ENCODE assay signal across 9 cellular contexts in the genomic region with DNA sequence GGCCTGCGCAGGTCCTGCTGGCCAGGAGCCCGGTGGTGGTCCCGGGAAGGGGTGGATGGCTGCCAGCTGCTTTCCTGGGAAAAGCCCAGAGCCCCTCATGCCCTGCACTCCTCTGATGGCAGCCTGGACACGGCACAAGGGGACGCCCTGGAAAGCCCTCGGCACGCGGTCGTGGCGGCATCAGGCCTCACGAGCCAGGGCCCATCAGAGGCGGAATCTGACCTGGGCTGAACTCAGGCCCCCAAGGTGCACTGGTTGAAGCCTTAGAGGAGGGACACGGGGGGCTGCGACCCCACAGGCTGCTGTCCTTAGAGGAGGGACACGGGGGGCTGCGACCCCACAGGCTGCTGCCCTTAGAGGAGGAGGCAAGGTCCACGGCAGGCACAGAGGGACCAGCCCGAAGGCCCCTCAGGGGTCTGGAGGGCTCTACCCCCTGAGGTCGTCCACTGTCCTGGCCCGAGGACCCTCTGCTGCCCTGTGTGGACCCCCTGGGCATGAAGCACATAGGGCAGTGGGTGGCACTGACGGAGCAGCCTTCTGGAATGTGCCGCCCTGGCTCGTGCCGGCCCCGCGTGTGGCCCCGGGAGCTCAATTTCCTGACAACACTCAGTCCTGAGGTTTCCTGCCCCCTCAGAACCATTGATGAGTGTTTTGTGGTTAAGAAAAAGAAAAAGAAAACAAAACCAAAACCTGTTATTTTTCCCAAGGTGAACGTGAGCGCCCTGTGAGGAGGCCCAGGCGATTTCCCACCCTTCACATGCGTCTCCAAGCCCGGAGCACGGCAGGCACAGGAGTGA. TPM values are rescaled to one million over a fixed set of nuclear protein-coding genes. Genes with fewer than 3 reads are reported as not detected.
A peak's percentile ranks its signal among the peaks of the same experiment; 100 is the strongest.
DNase-seq lines count a peak whose midpoint lies in the region; ATAC-seq and TF ChIP-seq lines count a peak whose summit lies in the region.
"Had no signal": no experiment of that assay in that cellular context is flagged by ENCODE, and none has a peak within 500 bp of the region (broad histone marks: within the 10 kb centered on the region; RNA-seq: fewer than 3 reads in every experiment).

No MANE protein-coding gene starts in this region.

- intact Hi-C loops in lower leg skin (cut with DNase I; ENCODE audit: low total_unique reads), result no loop called here

- peak; percentile 42 for DNase-seq in ELR (ENCODE audit: low read depth)
- DNase-seq in T-helper 2 cell treated with Interferon-gamma antibody and Interleukin-4, amounts not matched to agents 5 μg/mL and 100 μg/mL, for 36 hours (ENCODE audit: low spot score), result peak; percentile 64
- DNase-seq in stimulated activated CD4-positive, alpha-beta T cell treated with anti-CD3 and anti-CD28 coated beads, Interleukin-15, amount 100 ng/mL, for 24 hours, result peak; percentile 75
- DNase-seq in lower leg skin (ENCODE audit: low spot score in 2 of 2), result no peak

- WGBS in lower leg skin, 2 donors, result 72 to 82% methylated on average over 18 to 26 of the region's 33 CpGs

- H3K4me3 ChIP-seq in lower leg skin (ENCODE audit: low read depth, poor library complexity, severe bottlenecking), result no peak overlapping the region
- H3K4me3 ChIP-seq: K562 had no signal

- H3K27me3 Mint-ChIP-seq in T-helper 2 cell treated with Interferon-gamma antibody and Interleukin-4, amounts not matched to agents 5 μg/mL and 100 μg/mL, for 36 hours (ENCODE audit: low read depth), result peaks cover 16% of the 10 kb centered on the region
- no peaks in the 10 kb centered on the region for H3K27me3 Mint-ChIP-seq in activated naive CD8-positive, alpha-beta T cell

- no peak for TF ChIP-seq CTCF in lower leg skin (IDR thresholded peaks at IDR 0.05)

- TF ChIP-seq POLR2A in lower leg skin (IDR thresholded peaks at IDR 0.05), result no peak

- no peaks in the 10 kb centered on the region for H3K9me3 Mint-ChIP-seq in T-helper 2 cell treated with Interferon-gamma antibody and Interleukin-4, amounts not matched to agents 5 μg/mL and 100 μg/mL, for 36 hours
- no peaks in the 10 kb centered on the region for H3K9me3 Mint-ChIP-seq in activated naive CD8-positive, alpha-beta T cell (ENCODE audit: low read depth)

- H3K27ac Mint-ChIP-seq in T-helper 2 cell treated with Interferon-gamma antibody and Interleukin-4, amounts not matched to agents 5 μg/mL and 100 μg/mL, for 36 hours, result peak overlapping the region; percentile 69
- H3K27ac Mint-ChIP-seq in activated naive CD8-positive, alpha-beta T cell, result peak overlapping the region; percentile 88

- ATAC-seq in HG03565 (IDR thresholded peaks at IDR 0.05; ENCODE audit: unreplicated experiment) (no peak), HG03280 (IDR thresholded peaks at IDR 0.05; ENCODE audit: unreplicated experiment) (no peak), GM21528 (IDR thresholded peaks at IDR 0.05; ENCODE audit: low FRiP score, unreplicated experiment) (no peak)

- no peaks in the 10 kb centered on the region for H3K36me3 Mint-ChIP-seq in T-helper 2 cell treated with Interferon-gamma antibody and Interleukin-4, amounts not matched to agents 5 μg/mL and 100 μg/mL, for 36 hours (ENCODE audit: low read depth)
- no peaks in the 10 kb centered on the region for H3K36me3 Mint-ChIP-seq in activated naive CD8-positive, alpha-beta T cell

- peak overlapping the region; percentile 65 for H3K4me3 Mint-ChIP-seq in T-helper 2 cell treated with Interferon-gamma antibody and Interleukin-4, amounts not matched to agents 5 μg/mL and 100 μg/mL, for 36 hours
- peak overlapping the region; percentile 77 for H3K4me3 Mint-ChIP-seq in activated naive CD8-positive, alpha-beta T cell

- peaks cover 7% of the 10 kb centered on the region for H3K4me1 Mint-ChIP-seq in T-helper 2 cell treated with Interferon-gamma antibody and Interleukin-4, amounts not matched to agents 5 μg/mL and 100 μg/mL, for 36 hours (ENCODE audit: low read depth)
- peaks cover 45% of the 10 kb centered on the region for H3K4me1 Mint-ChIP-seq in activated naive CD8-positive, alpha-beta T cell (ENCODE audit: low read depth)

RNA-seq across cellular contexts. Expression of a gene that starts 22.2 kb away (rescaled TPM):
- 10 to 100 TPM in 2 of 4 donors, 1 to 10 TPM in 2; 3.0 to 27.7 (median 11.4) TPM for total RNA-seq in lower leg skin

RNA-seq across cellular contexts. Expression of a gene that starts 33.0 kb away (rescaled TPM):
- 10 to 100 TPM; 31.3 to 68.3 (median 50.3) TPM for total RNA-seq in lower leg skin

Comparison
In these comparisons a context has a peak if more than half of its experiments do, and no peak if none do; other contexts are left out.
1. DNase-seq: peak in ELR (single experiment), T-helper 2 cell treated with Interferon-gamma antibody and Interleukin-4, amounts not matched to agents 5 μg/mL and 100 μg/mL, for 36 hours (single experiment) and stimulated activated CD4-positive, alpha-beta T cell treated with anti-CD3 and anti-CD28 coated beads, Interleukin-15, amount 100 ng/mL, for 24 hours (single experiment); none in lower leg skin (0 of 2).